1 cellular context compared by ENCODE assay signal in genomic region chr2:237614151-237614720, GRCh38.
TF ChIP-seq lines count a peak whose summit lies in the region.

No MANE protein-coding gene starts in this region.

TF ChIP-seq in HepG2, 621 proteins besides CTCF, POLR2A, EP300 and RAD21 (continued from another document and continues in another):
- TF ChIP-seq ZNF512 (CRISPR knock-in tag; IDR thresholded peaks at IDR 0.05) (no peak), ZNF263 (CRISPR knock-in tag; IDR thresholded peaks at IDR 0.05) (peak; percentile 58; the same call in 1 of the 2 replicates), ZNF761 (CRISPR knock-in tag; conservative IDR thresholded peaks at IDR 0.05) (0 out of 2 replicates have a peak, but pooled peaks have one; percentile 71), ZNF431 (CRISPR knock-in tag; IDR thresholded peaks at IDR 0.05; ENCODE audit: borderline replicate concordance, low read depth) (peak; percentile 89), ZC3H13 (CRISPR knock-in tag; IDR thresholded peaks at IDR 0.05) (no peak), ZNF839 (CRISPR knock-in tag; IDR thresholded peaks at IDR 0.05; ENCODE audit: borderline replicate concordance) (no peak; the same call in 1 of the 2 replicates), TEF (CRISPR knock-in tag; IDR thresholded peaks at IDR 0.05) (no peak; the same call in 1 of the 2 replicates), ZBTB38 (CRISPR knock-in tag; IDR thresholded peaks at IDR 0.05) (peak; percentile 69; the same call in 1 of the 2 replicates), ZNF205 (CRISPR knock-in tag; IDR thresholded peaks at IDR 0.05) (peak; percentile 90; the same call in 1 of the 2 replicates), NKX3-1 (CRISPR knock-in tag; IDR thresholded peaks at IDR 0.05) (peak; percentile 61; the same call in 1 of the 2 replicates), MYPOP (CRISPR knock-in tag; IDR thresholded peaks at IDR 0.05) (peak; percentile 86), ZMYM3 (CRISPR knock-in tag; IDR thresholded peaks at IDR 0.05) (peak; percentile 73), ZNF513 (CRISPR knock-in tag; conservative IDR thresholded peaks at IDR 0.05) (no peak), ZNF616 (CRISPR knock-in tag; IDR thresholded peaks at IDR 0.05; ENCODE audit: low read depth) (no peak), PRDM10 (CRISPR knock-in tag; IDR thresholded peaks at IDR 0.05; ENCODE audit: low read depth) (peak; percentile 85; the same call in 1 of the 2 replicates), HOXD1 (CRISPR knock-in tag; IDR thresholded peaks at IDR 0.05) (peak; percentile 89), ZNF335 (CRISPR knock-in tag; IDR thresholded peaks at IDR 0.05) (no peak), ZFYVE20 (CRISPR knock-in tag; IDR thresholded peaks at IDR 0.05; ENCODE audit: borderline replicate concordance, low read depth) (no peak), ZNF672 (CRISPR knock-in tag; IDR thresholded peaks at IDR 0.05) (no peak), ZBTB33 (CRISPR knock-in tag; IDR thresholded peaks at IDR 0.05) (peak; percentile 83), NR1H2 (CRISPR knock-in tag; IDR thresholded peaks at IDR 0.05; ENCODE audit: borderline replicate concordance, low read depth) (no peak; the same call in 1 of the 2 replicates), ERF (CRISPR knock-in tag; IDR thresholded peaks at IDR 0.05) (peak; percentile 96), ZSCAN9 (CRISPR knock-in tag; IDR thresholded peaks at IDR 0.05; ENCODE audit: borderline replicate concordance) (peak; percentile 87; the same call in 1 of the 2 replicates), ZBTB49 (CRISPR knock-in tag; IDR thresholded peaks at IDR 0.05; ENCODE audit: borderline replicate concordance) (no peak), IKZF1 (IDR thresholded peaks at IDR 0.05) (no peak), RARA (CRISPR knock-in tag; IDR thresholded peaks at IDR 0.05) (peak; percentile 100), ZNF225 (CRISPR knock-in tag; IDR thresholded peaks at IDR 0.05) (0 out of 2 replicates have a peak, but pooled peaks have one; percentile 23), MLLT10 (CRISPR knock-in tag; IDR thresholded peaks at IDR 0.05) (no peak), KDM1A (CRISPR knock-in tag; IDR thresholded peaks at IDR 0.05) (peak; percentile 92), MEIS1 (CRISPR knock-in tag; IDR thresholded peaks at IDR 0.05; ENCODE audit: borderline replicate concordance) (peak; percentile 68; the same call in 1 of the 2 replicates), CREBL2 (CRISPR knock-in tag; IDR thresholded peaks at IDR 0.05; ENCODE audit: borderline replicate concordance) (no peak), ZMAT3 (CRISPR knock-in tag; conservative IDR thresholded peaks at IDR 0.05) (peak; percentile 78), RFXANK (CRISPR knock-in tag; IDR thresholded peaks at IDR 0.05) (0 out of 2 replicates have a peak, but pooled peaks have one; percentile 62), MTA1 (CRISPR knock-in tag; IDR thresholded peaks at IDR 0.05; ENCODE audit: borderline replicate concordance) (no peak), ESRRA (CRISPR knock-in tag; IDR thresholded peaks at IDR 0.05; ENCODE audit: low read depth) (peak; percentile 80; the same call in 1 of the 2 replicates), TEAD3 (CRISPR knock-in tag; optimal IDR thresholded peaks at IDR 0.05; ENCODE audit: borderline replicate concordance) (peak; percentile 100), HNRNPLL (IDR thresholded peaks at IDR 0.05; ENCODE audit: low read depth, low read length, poor library complexity, severe bottlenecking) (no peak), BORCS8-MEF2B (CRISPR knock-in tag; IDR thresholded peaks at IDR 0.05) (no peak; the same call in none of the 2 replicates), ISX (CRISPR knock-in tag; conservative IDR thresholded peaks at IDR 0.05) (no peak), ZNF724P (CRISPR knock-in tag; IDR thresholded peaks at IDR 0.05; ENCODE audit: borderline replicate concordance) (0 out of 2 replicates have a peak, but pooled peaks have one; percentile 49), ZNF326 (CRISPR knock-in tag; IDR thresholded peaks at IDR 0.05; ENCODE audit: borderline replicate concordance) (no peak), ZNF576 (CRISPR knock-in tag; IDR thresholded peaks at IDR 0.05) (no peak), KLF12 (CRISPR knock-in tag; IDR thresholded peaks at IDR 0.05; ENCODE audit: borderline replicate concordance) (no peak), ATF7-NPFF (CRISPR knock-in tag; IDR thresholded peaks at IDR 0.05; ENCODE audit: low read depth) (no peak; the same call in 1 of the 2 replicates), GATAD1 (CRISPR knock-in tag; IDR thresholded peaks at IDR 0.05) (peak; percentile 73; the same call in 1 of the 2 replicates), PCBP2 (optimal IDR thresholded peaks at IDR 0.05; ENCODE audit: low read depth, low read length, poor library complexity, severe bottlenecking) (no peak), BRF2 (CRISPR knock-in tag; IDR thresholded peaks at IDR 0.05) (no peak), SKIL (CRISPR knock-in tag; IDR thresholded peaks at IDR 0.05; ENCODE audit: borderline replicate concordance) (peak; percentile 99), ZNF510 (CRISPR knock-in tag; IDR thresholded peaks at IDR 0.05; ENCODE audit: low read depth) (no peak; the same call in 1 of the 2 replicates), ZNF670 (CRISPR knock-in tag; IDR thresholded peaks at IDR 0.05; ENCODE audit: borderline replicate concordance) (peak; percentile 55; the same call in 1 of the 2 replicates)
